In genomic region chr12:101877816-101878811, GRCh38 we compare ENCODE assay signal across 8 cellular contexts. TPM values are rescaled to one million over a fixed set of nuclear protein-coding genes. Genes with fewer than 3 reads are reported as not detected.
DNase-seq lines count a peak whose midpoint lies in the region; ATAC-seq and TF ChIP-seq lines count a peak whose summit lies in the region.

No MANE protein-coding gene starts in this region.

- peaks cover 10 to 26% (median 12%) of the 10 kb centered on the region in 3 donors for H3K27me3 Mint-ChIP-seq in immature natural killer cell (ENCODE audit: low read depth in 3 of 3)
- H3K27me3 Mint-ChIP-seq in stimulated activated memory B cell treated with anti-CD40 and anti-IgM and Interleukin-4, amounts not matched to agents 10 μg/mL and 1 μg/mL and 100 μg/mL, for 72 hours, result no peaks in the 10 kb centered on the region

- no peaks in the 10 kb centered on the region for H3K9me3 Mint-ChIP-seq in immature natural killer cell
- H3K9me3 Mint-ChIP-seq in stimulated activated memory B cell treated with anti-CD40 and anti-IgM and Interleukin-4, amounts not matched to agents 10 μg/mL and 1 μg/mL and 100 μg/mL, for 72 hours, result no peaks in the 10 kb centered on the region

- DNase-seq in NCI-H1417 (lab: John Stamatoyannopoulos, UW), result peak in 2 of 3 experiments; percentile 36 to 54
- DNase-seq in NCI-H1417 treated with DMSO at 0.1 percent for 48 hours (lab: John Stamatoyannopoulos, UW), result no peak
- DNase-seq in HCEC 1CT, result peak; percentile 14
- DNase-seq in NB4 (ENCODE audit: low read depth), result no peak
- DNase-seq in astrocyte of the hippocampus (ENCODE audit: low read depth, low spot score), result peak; percentile 66
- peak in 2 of 3 donors; percentile 11 to 17 for DNase-seq in immature natural killer cell
- DNase-seq in GM13976 (ENCODE audit: low spot score), result no peak

- TF ChIP-seq CTCF in NB4 (IDR thresholded peaks at IDR 0.05; ENCODE audit: low read depth, low read length) (no peak), GM13976 (IDR thresholded peaks at IDR 0.05; ENCODE audit: borderline replicate concordance, control extremely low read depth, extremely low read depth, insufficient read depth, missing control alignments) (no peak)

- no peak for TF ChIP-seq POLR2A in NB4 (IDR thresholded peaks at IDR 0.05; ENCODE audit: extremely low read depth, insufficient read length)

- H3K4me3 ChIP-seq in NB4 (ENCODE audit: low read depth, low read length), result peak overlapping the region; percentile 63

- H3K27ac Mint-ChIP-seq in immature natural killer cell, result peak overlapping the region; percentile 80 to 87 (median 86)
- H3K27ac Mint-ChIP-seq in stimulated activated memory B cell treated with anti-CD40 and anti-IgM and Interleukin-4, amounts not matched to agents 10 μg/mL and 1 μg/mL and 100 μg/mL, for 72 hours, result peak overlapping the region; percentile 88

- ATAC-seq in stimulated activated memory B cell treated with anti-CD40 and anti-IgM and Interleukin-4, amounts not matched to agents 10 μg/mL and 1 μg/mL and 100 μg/mL, for 72 hours, result peak; percentile 18

- in situ Hi-C loops in GM13976 (cut with MboI; ENCODE audit: low sequenced_read_pairs, unreplicated experiment), result no loop called here

- peaks cover 0 to 5% (median 0%) of the 10 kb centered on the region in 3 donors for H3K36me3 Mint-ChIP-seq in immature natural killer cell
- H3K36me3 Mint-ChIP-seq in stimulated activated memory B cell treated with anti-CD40 and anti-IgM and Interleukin-4, amounts not matched to agents 10 μg/mL and 1 μg/mL and 100 μg/mL, for 72 hours, result peaks cover 11% of the 10 kb centered on the region

- H3K4me1 Mint-ChIP-seq in immature natural killer cell, result peaks cover 11 to 13% of the 10 kb centered on the region in 2 donors
- H3K4me1 Mint-ChIP-seq in stimulated activated memory B cell treated with anti-CD40 and anti-IgM and Interleukin-4, amounts not matched to agents 10 μg/mL and 1 μg/mL and 100 μg/mL, for 72 hours, result peaks cover 19% of the 10 kb centered on the region

- peak overlapping the region; percentile 82 to 88 (median 84) for H3K4me3 Mint-ChIP-seq in immature natural killer cell
- H3K4me3 Mint-ChIP-seq in stimulated activated memory B cell treated with anti-CD40 and anti-IgM and Interleukin-4, amounts not matched to agents 10 μg/mL and 1 μg/mL and 100 μg/mL, for 72 hours, result peak overlapping the region; percentile 86

RNA-seq across cellular contexts. Expression of gene DRAM1, which starts 0.7 kb away (rescaled TPM):
- polyA plus RNA-seq in immature natural killer cell, result 1 to 10 TPM; 2.1 to 7.6 (median 4.1) TPM

RNA-seq across cellular contexts. Expression of gene GNPTAB, which starts 47.4 kb away (rescaled TPM):
- polyA plus RNA-seq in immature natural killer cell, result 100 to 1,000 TPM; 155 to 253 (median 185) TPM

Comparison
In these comparisons a context has a peak if more than half of its experiments do, and no peak if none do; other contexts are left out.
1. DNase-seq: peak in NCI-H1417 (2 of 3), HCEC 1CT (single experiment), astrocyte of the hippocampus (single experiment) and immature natural killer cell (2 of 3); none in NCI-H1417 treated with DMSO at 0.1 percent for 48 hours (single experiment), NB4 (single experiment) and GM13976 (single experiment).